Comparison of ENCODE assay signal across 24 cellular contexts in genomic region chr1:156874572-156874971, GRCh38. TPM values are rescaled to one million over a fixed set of nuclear protein-coding genes. Genes with fewer than 3 reads are reported as not detected.
"Had no signal": no experiment of that assay in that cellular context is flagged by ENCODE, and none has a peak within 500 bp of the region (broad histone marks: within the 10 kb centered on the region; RNA-seq: fewer than 3 reads in every experiment).

No MANE protein-coding gene starts in this region.

- H3K4me1 Mint-ChIP-seq: natural killer cell had no signal

- DNase-seq: effector memory CD8-positive, alpha-beta T cell; foreskin fibroblast; head of caudate nucleus; mammary epithelial cell; mucosa of descending colon; natural killer cell; posterior cingulate gyrus; sigmoid colon; stimulated activated CD4-positive, alpha-beta T cell treated with anti-CD3 and anti-CD28 coated beads, Interleukin-2, amount 100 ng/mL, for 48 hours; stimulated activated naive CD4-positive, alpha-beta T cell treated with Interleukin-2 at 50 U/mL for 16 hours; uterus had no signal

- ATAC-seq: effector memory CD8-positive, alpha-beta T cell; left lobe of liver; mucosa of descending colon; natural killer cell had no signal

- H3K4me2 ChIP-seq: hepatocyte had no signal

- H3K4me3 Mint-ChIP-seq: dendritic cell treated with granulocyte-macrophage colony-stimulating factor and Interleukin-4, amounts not matched to agents 40 ng/mL and 50 ng/mL, for 4 days; effector memory CD8-positive, alpha-beta T cell; natural killer cell had no signal

- H3K36me3 ChIP-seq: esophagus muscularis mucosa, neutrophil, sigmoid colon, upper lobe of left lung, uterus had no signal

- H3K27me3 ChIP-seq: upper lobe of left lung, uterus had no signal

- H3K4me3 ChIP-seq: esophagus muscularis mucosa, hepatocyte, mucosa of descending colon, sigmoid colon, skin epidermis, upper lobe of left lung, uterus had no signal

- FAIRE-seq: colon, islet of Langerhans had no signal

- H3K79me2 ChIP-seq: hepatocyte had no signal

- H3K9me3 Mint-ChIP-seq: dendritic cell treated with granulocyte-macrophage colony-stimulating factor and Interleukin-4, amounts not matched to agents 40 ng/mL and 50 ng/mL, for 4 days; effector memory CD8-positive, alpha-beta T cell; natural killer cell had no signal

- H2AFZ ChIP-seq: hepatocyte had no signal

- H3K27ac ChIP-seq: epithelial cell of prostate, esophagus muscularis mucosa, hepatocyte, neutrophil, sigmoid colon, skin epidermis, upper lobe of left lung, uterus had no signal

- H3K36me3 Mint-ChIP-seq: natural killer cell had no signal

- H3K27ac Mint-ChIP-seq: dendritic cell treated with granulocyte-macrophage colony-stimulating factor and Interleukin-4, amounts not matched to agents 40 ng/mL and 50 ng/mL, for 4 days; effector memory CD8-positive, alpha-beta T cell; natural killer cell had no signal

- H3K4me1 ChIP-seq: esophagus muscularis mucosa, sigmoid colon, upper lobe of left lung, uterus had no signal

- H3K9me3 ChIP-seq: esophagus muscularis mucosa, mucosa of descending colon, neutrophil, sigmoid colon, upper lobe of left lung, uterus had no signal

RNA-seq across cellular contexts. Expression of gene NTRK1, which starts 13.9 kb away (rescaled TPM):
- total RNA-seq: left lobe of liver, mammary epithelial cell, osteocyte had no signal
- polyA plus RNA-seq: hepatocyte, mammary epithelial cell had no signal

RNA-seq across cellular contexts. Expression of gene INSRR, which starts 15.7 kb away (rescaled TPM):
- total RNA-seq: esophagus muscularis mucosa, hepatocyte, left lobe of liver, lower leg skin, mammary epithelial cell, pulmonary artery endothelial cell, sigmoid colon had no signal
- polyA plus RNA-seq: hepatocyte, mammary epithelial cell had no signal

RNA-seq across cellular contexts. Expression of gene LRRC71, which starts 45.9 kb away (rescaled TPM):
- total RNA-seq: esophagus muscularis mucosa, hepatocyte, left lobe of liver, lower leg skin, mammary epithelial cell, mucosa of descending colon, natural killer cell, sigmoid colon had no signal
- polyA plus RNA-seq: hepatocyte, mammary epithelial cell had no signal

RNA-seq across cellular contexts. Expression of gene SH2D2A, which starts 57.9 kb away (rescaled TPM):
- total RNA-seq: osteocyte had no signal
